In the genomic region with DNA sequence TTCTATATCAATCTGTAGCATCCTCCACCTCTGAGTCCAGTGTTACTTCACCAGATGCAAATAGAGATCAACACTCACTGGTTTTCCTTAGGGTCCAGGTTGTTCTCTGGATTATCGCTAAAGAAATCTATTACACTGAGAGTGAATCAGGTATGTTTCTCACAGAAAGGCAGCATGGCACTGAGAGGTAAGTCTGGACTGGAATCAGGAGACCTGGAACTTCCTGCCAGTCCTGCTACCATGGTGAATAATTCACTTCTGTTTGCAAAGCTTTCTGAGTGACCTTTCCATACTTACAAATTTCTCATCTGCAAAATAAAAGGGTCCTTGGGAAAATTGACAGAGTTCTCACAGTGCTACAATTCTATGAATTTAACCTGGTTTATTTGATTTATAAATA, we compare ENCODE assay signal across 1 cellular context.
TF ChIP-seq lines count a peak whose summit lies in the region.

No MANE protein-coding gene starts in this region.

TF ChIP-seq in SK-N-SH, 30 proteins besides CTCF, POLR2A, EP300 and RAD21 (continued from another document):
- TF ChIP-seq, protein P1, sequence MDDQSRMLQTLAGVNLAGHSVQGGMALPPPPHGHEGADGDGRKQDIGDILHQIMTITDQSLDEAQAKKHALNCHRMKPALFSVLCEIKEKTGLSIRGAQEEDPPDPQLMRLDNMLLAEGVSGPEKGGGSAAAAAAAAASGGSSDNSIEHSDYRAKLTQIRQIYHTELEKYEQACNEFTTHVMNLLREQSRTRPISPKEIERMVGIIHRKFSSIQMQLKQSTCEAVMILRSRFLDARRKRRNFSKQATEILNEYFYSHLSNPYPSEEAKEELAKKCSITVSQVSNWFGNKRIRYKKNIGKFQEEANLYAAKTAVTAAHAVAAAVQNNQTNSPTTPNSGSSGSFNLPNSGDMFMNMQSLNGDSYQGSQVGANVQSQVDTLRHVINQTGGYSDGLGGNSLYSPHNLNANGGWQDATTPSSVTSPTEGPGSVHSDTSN (IDR thresholded peaks at IDR 0.05): no peak
- TF ChIP-seq, protein P2, sequence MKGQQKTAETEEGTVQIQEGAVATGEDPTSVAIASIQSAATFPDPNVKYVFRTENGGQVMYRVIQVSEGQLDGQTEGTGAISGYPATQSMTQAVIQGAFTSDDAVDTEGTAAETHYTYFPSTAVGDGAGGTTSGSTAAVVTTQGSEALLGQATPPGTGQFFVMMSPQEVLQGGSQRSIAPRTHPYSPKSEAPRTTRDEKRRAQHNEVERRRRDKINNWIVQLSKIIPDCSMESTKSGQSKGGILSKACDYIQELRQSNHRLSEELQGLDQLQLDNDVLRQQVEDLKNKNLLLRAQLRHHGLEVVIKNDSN (IDR thresholded peaks at IDR 0.05; ENCODE audit: borderline replicate concordance, low read depth): no peak
- TF ChIP-seq GABPA (IDR thresholded peaks at IDR 0.05; ENCODE audit: low read depth): no peak
- no peak for TF ChIP-seq RXRA (IDR thresholded peaks at IDR 0.05; ENCODE audit: borderline replicate concordance, low read depth)
- TF ChIP-seq SIN3A (IDR thresholded peaks at IDR 0.05; ENCODE audit: borderline replicate concordance, low read depth, low read length): no peak
- no peak for TF ChIP-seq MXI1 (IDR thresholded peaks at IDR 0.05; ENCODE audit: low read depth, low read length)
- TF ChIP-seq FOXJ3 (CRISPR knock-in tag; IDR thresholded peaks at IDR 0.05): no peak
- TF ChIP-seq, protein P3, sequence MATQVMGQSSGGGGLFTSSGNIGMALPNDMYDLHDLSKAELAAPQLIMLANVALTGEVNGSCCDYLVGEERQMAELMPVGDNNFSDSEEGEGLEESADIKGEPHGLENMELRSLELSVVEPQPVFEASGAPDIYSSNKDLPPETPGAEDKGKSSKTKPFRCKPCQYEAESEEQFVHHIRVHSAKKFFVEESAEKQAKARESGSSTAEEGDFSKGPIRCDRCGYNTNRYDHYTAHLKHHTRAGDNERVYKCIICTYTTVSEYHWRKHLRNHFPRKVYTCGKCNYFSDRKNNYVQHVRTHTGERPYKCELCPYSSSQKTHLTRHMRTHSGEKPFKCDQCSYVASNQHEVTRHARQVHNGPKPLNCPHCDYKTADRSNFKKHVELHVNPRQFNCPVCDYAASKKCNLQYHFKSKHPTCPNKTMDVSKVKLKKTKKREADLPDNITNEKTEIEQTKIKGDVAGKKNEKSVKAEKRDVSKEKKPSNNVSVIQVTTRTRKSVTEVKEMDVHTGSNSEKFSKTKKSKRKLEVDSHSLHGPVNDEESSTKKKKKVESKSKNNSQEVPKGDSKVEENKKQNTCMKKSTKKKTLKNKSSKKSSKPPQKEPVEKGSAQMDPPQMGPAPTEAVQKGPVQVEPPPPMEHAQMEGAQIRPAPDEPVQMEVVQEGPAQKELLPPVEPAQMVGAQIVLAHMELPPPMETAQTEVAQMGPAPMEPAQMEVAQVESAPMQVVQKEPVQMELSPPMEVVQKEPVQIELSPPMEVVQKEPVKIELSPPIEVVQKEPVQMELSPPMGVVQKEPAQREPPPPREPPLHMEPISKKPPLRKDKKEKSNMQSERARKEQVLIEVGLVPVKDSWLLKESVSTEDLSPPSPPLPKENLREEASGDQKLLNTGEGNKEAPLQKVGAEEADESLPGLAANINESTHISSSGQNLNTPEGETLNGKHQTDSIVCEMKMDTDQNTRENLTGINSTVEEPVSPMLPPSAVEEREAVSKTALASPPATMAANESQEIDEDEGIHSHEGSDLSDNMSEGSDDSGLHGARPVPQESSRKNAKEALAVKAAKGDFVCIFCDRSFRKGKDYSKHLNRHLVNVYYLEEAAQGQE (IDR thresholded peaks at IDR 0.05; ENCODE audit: low read depth, low read length): no peak
- TF ChIP-seq ELF1 (IDR thresholded peaks at IDR 0.05): no peak
